In the genomic region with DNA sequence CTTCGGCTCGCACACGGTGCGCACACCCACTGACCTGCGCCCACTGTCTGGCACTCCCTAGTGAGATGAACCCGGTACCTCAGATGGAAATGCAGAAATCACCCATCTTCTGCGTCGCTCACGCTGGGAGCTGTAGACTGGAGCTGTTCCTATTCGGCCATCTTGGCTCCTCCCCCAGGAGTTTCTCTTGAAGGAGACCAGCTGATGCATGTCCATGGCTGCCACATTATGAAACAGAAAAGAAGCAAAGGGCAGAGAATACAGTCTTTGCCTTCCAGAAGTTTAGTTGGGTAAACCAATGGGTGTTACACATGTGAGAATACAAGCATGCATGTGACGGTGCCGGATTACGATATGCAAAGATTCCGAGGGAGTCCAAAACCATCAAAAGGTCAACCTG, we compare ENCODE assay signal across 6 cellular contexts.
DNase-seq lines count a peak whose midpoint lies in the region; ATAC-seq and TF ChIP-seq lines count a peak whose summit lies in the region.
"Not testable (repeated sequence)": the region's sequence is repeated elsewhere in the genome, so short reads cannot be mapped to it uniquely, and the experiment has no call there.

No MANE protein-coding gene starts in this region.

- H3K79me1 ChIP-seq in IMR-90 (ENCODE audit: low read depth in 1 of 2, low read length in 2 of 2); neuronal stem cell (ENCODE audit: low read depth, low read length): not testable (repeated sequence)

- not testable (repeated sequence) for H2AK5ac ChIP-seq in IMR-90 (ENCODE audit: low read depth, low read length); neuronal stem cell (ENCODE audit: low read depth, low read length)

- H4K91ac ChIP-seq in IMR-90 (ENCODE audit: insufficient read depth, low read depth, low read length); neuronal stem cell (ENCODE audit: low read depth, low read length, poor library complexity): not testable (repeated sequence)

- not testable (repeated sequence) for H3K79me2 ChIP-seq in GM23338 (replicated peaks; ENCODE audit: insufficient read depth)

- TF ChIP-seq CTCF in GM23338 (conservative IDR thresholded peaks at IDR 0.05; ENCODE audit: low read depth in 2 of 2); IMR-90 (conservative IDR thresholded peaks at IDR 0.05; ENCODE audit: low read depth, low read length); WTC11 (IDR thresholded peaks at IDR 0.05); MCF 10A (IDR thresholded peaks at IDR 0.05; ENCODE audit: unreplicated experiment); nephron (IDR thresholded peaks at IDR 0.05; ENCODE audit: unreplicated experiment in 3 of 3): not testable (repeated sequence)

- 30% methylated on average over 4 of the region's 14 CpGs; no CpG with 5 or more reads in 1 of the 2 experiments for WGBS in IMR-90 (ENCODE audit: extremely low coverage in 2 of 2, insufficient read length in 1 of 2), 2 experiments
- WGBS in neuronal stem cell (ENCODE audit: extremely low coverage in 2 of 2, insufficient read length in 2 of 2, insufficient replicate concordance in 1 of 2), 2 donors: no CpG with 5 or more reads among the region's 14 CpGs

- not testable (repeated sequence) for H3K4me1 Mint-ChIP-seq in GM23338; WTC11; MCF 10A (ENCODE audit: insufficient read depth, unreplicated experiment); nephron

- H4K5ac ChIP-seq in IMR-90 (ENCODE audit: low read depth, low read length): not testable (repeated sequence)

- in situ Hi-C loops in IMR-90 (cut with MboI; ENCODE audit: low sequenced_read_pairs): not testable (repeated sequence)

- peak overlapping the region; percentile 93 for H2AFZ ChIP-seq in GM23338
- not testable (repeated sequence) for H2AFZ ChIP-seq in IMR-90 (replicated peaks; ENCODE audit: low read length, poor library complexity)
- peak overlapping the region; percentile 59 for H2AFZ ChIP-seq in neuronal stem cell (ENCODE audit: low read length)

- H3F3A ChIP-seq in GM23338 (replicated peaks; ENCODE audit: low read depth): not testable (repeated sequence)

- POLR2A ChIA-PET in IMR-90 (lab: Charles Lee; ENCODE audit: unreplicated experiment); WTC11 (lab: Charles Lee); MCF 10A (lab: Yijun Ruan, JAX): not testable (repeated sequence)

- not testable (repeated sequence) for H2BK120ac ChIP-seq in IMR-90 (ENCODE audit: low read depth, low read length); neuronal stem cell (ENCODE audit: low read depth, low read length)

- H3K27ac Mint-ChIP-seq in GM23338, WTC11: not testable (repeated sequence)
- peak overlapping the region; percentile 22 for H3K27ac Mint-ChIP-seq in MCF 10A (ENCODE audit: low read depth, unreplicated experiment)
- peak overlapping the region in 2 of 3 experiments; percentile 2 to 15 for H3K27ac Mint-ChIP-seq in nephron

- not testable (repeated sequence) for H3K9ac ChIP-seq in IMR-90 (ENCODE audit: low read depth, low read length); neuronal stem cell (ENCODE audit: low read depth, low read length, poor library complexity)

- not testable (repeated sequence) for H3K9me2 ChIP-seq in GM23338 (ENCODE audit: insufficient read depth)

- H2BK20ac ChIP-seq in IMR-90 (ENCODE audit: low read depth, low read length): not testable (repeated sequence)

- not testable (repeated sequence) for H2BK12ac ChIP-seq in neuronal stem cell (ENCODE audit: low read length)

- H3K4me1 ChIP-seq in GM23338 (ENCODE audit: insufficient read depth); IMR-90 (ENCODE audit: control insufficient read depth, insufficient read depth, low read length); neuronal stem cell (ENCODE audit: control insufficient read depth in 2 of 2, insufficient read depth in 1 of 2, low read depth in 1 of 2, low read length in 2 of 2): not testable (repeated sequence)

- not testable (repeated sequence) for H2BK15ac ChIP-seq in IMR-90 (ENCODE audit: low read depth, low read length); neuronal stem cell (ENCODE audit: low read length)

- not testable (repeated sequence) for H3K14ac ChIP-seq in IMR-90 (replicated peaks; ENCODE audit: low read depth, low read length); neuronal stem cell (ENCODE audit: low read length)

- CTCF ChIA-PET in IMR-90 (lab: Yijun Ruan, JAX): interaction anchor here (0.6 kb wide), 1 partner anchor 31 kb away, joined by 3 read pairs; no protein-coding TSS in a partner anchor
- CTCF ChIA-PET in WTC11 (lab: Charles Lee); MCF 10A (lab: Yijun Ruan, JAX): not testable (repeated sequence)

- not testable (repeated sequence) for H3K4me3 ChIP-seq in GM23338; IMR-90 (ENCODE audit: insufficient read depth, low read depth, low read length); neuronal stem cell (ENCODE audit: low read length in 2 of 2)

- not testable (repeated sequence) for H3K9me1 ChIP-seq in IMR-90 (ENCODE audit: insufficient read depth, low read length)

- not testable (repeated sequence) for H3K9me3 ChIP-seq in IMR-90 (ENCODE audit: control insufficient read depth, insufficient read depth, low read length); neuronal stem cell (replicated peaks in 1 of 2; ENCODE audit: control insufficient read depth in 2 of 2, insufficient read depth in 1 of 2, low read depth in 1 of 2, low read length in 2 of 2)

- H2AK9ac ChIP-seq in IMR-90 (replicated peaks; ENCODE audit: low read depth, low read length, poor library complexity): not testable (repeated sequence)

- H3K4me2 ChIP-seq in GM23338; neuronal stem cell (ENCODE audit: insufficient read depth, low read length, poor library complexity, severe bottlenecking): not testable (repeated sequence)
- peak overlapping the region; percentile 41 for H3K4me2 ChIP-seq in IMR-90 (ENCODE audit: low read depth, low read length)

- not testable (repeated sequence) for TF ChIP-seq RAD21 in IMR-90 (IDR thresholded peaks at IDR 0.05; ENCODE audit: low read length)

- H3K56ac ChIP-seq in IMR-90 (ENCODE audit: extremely low read depth, insufficient read depth, low read length): not testable (repeated sequence)

- not testable (repeated sequence) for H3K23ac ChIP-seq in IMR-90 (ENCODE audit: low read depth, low read length); neuronal stem cell (ENCODE audit: low read depth, low read length, poor library complexity)

- H3K36me3 Mint-ChIP-seq in GM23338 (ENCODE audit: low read depth); WTC11; MCF 10A (ENCODE audit: insufficient read depth, unreplicated experiment); nephron (ENCODE audit: low read depth): not testable (repeated sequence)

- not testable (repeated sequence) for DNase-seq in GM23338 (ENCODE audit: low spot score); IMR-90; WTC11 (ENCODE audit: low spot score); MCF 10A (ENCODE audit: unreplicated experiment); neuronal stem cell (ENCODE audit: low spot score)

- not testable (repeated sequence) for TF ChIP-seq POLR2A in IMR-90 (IDR thresholded peaks at IDR 0.05; ENCODE audit: low read depth, low read length)

- H3K27ac ChIP-seq in GM23338 (ENCODE audit: low read depth); IMR-90 (ENCODE audit: insufficient read depth, low read length); neuronal stem cell (replicated peaks; ENCODE audit: low read length): not testable (repeated sequence)

- not testable (repeated sequence) for H3K18ac ChIP-seq in IMR-90 (ENCODE audit: low read depth, low read length); neuronal stem cell (ENCODE audit: low read length)

- intact Hi-C loops in IMR-90 (cut with micrococcal nuclease); MCF 10A (cut with micrococcal nuclease): not testable (repeated sequence)

- not testable (repeated sequence) for H3K27me3 ChIP-seq in GM23338 (ENCODE audit: insufficient read depth); IMR-90 (ENCODE audit: control insufficient read depth, insufficient read depth, low read length); neuronal stem cell (ENCODE audit: control insufficient read depth in 3 of 3, insufficient read depth in 3 of 3, low read depth in 1 of 3, low read length in 3 of 3)

- not testable (repeated sequence) for H3K36me3 ChIP-seq in GM23338 (ENCODE audit: insufficient read depth); IMR-90 (ENCODE audit: control insufficient read depth, insufficient read depth, low read length); neuronal stem cell (replicated peaks in 1 of 2; ENCODE audit: control insufficient read depth in 2 of 2, insufficient read depth in 2 of 2, low read length in 2 of 2)

- not testable (repeated sequence) for H4K8ac ChIP-seq in IMR-90 (ENCODE audit: low read depth in 2 of 2, low read length in 2 of 2); neuronal stem cell (ENCODE audit: low read depth, low read length)

- not testable (repeated sequence) for H3K27me3 Mint-ChIP-seq in GM23338 (ENCODE audit: insufficient read depth, low read depth, poor library complexity); WTC11 (ENCODE audit: low read depth); nephron (ENCODE audit: low read depth)
- peaks cover 11% of the 10 kb centered on the region for H3K27me3 Mint-ChIP-seq in MCF 10A (ENCODE audit: insufficient read depth, unreplicated experiment)

- H4K20me1 ChIP-seq in GM23338 (replicated peaks; ENCODE audit: insufficient read depth); IMR-90 (ENCODE audit: insufficient read depth, low read length): not testable (repeated sequence)

- not testable (repeated sequence) for BruUV-seq in IMR-90 (replicated peaks; lab: Mats Ljungman, UMichigan); MCF 10A (replicated peaks; lab: Mats Ljungman, UMichigan)

- not testable (repeated sequence) for H3K4ac ChIP-seq in IMR-90 (ENCODE audit: low read depth, low read length); neuronal stem cell (ENCODE audit: low read length)

- dilution Hi-C loops in IMR-90 (cut with HindIII; ENCODE audit: low sequenced_read_pairs, unreplicated experiment): not testable (repeated sequence)

- ATAC-seq in GM23338; IMR-90 (ENCODE audit: low read depth); WTC11: not testable (repeated sequence)

- H2BK5ac ChIP-seq in IMR-90 (ENCODE audit: low read depth, low read length, poor library complexity, severe bottlenecking); neuronal stem cell (ENCODE audit: low read length): not testable (repeated sequence)

- H3K4me3 Mint-ChIP-seq in GM23338; MCF 10A (ENCODE audit: unreplicated experiment); nephron: not testable (repeated sequence)
- peak overlapping the region; percentile 17; the same call in 1 of the 2 replicates for H3K4me3 Mint-ChIP-seq in WTC11

- not testable (repeated sequence) for H3K9me3 Mint-ChIP-seq in GM23338; WTC11; MCF 10A (ENCODE audit: unreplicated experiment); nephron
